10 cellular contexts compared by ENCODE assay signal in genomic region chr6:7728855-7729590, GRCh38. TPM values are rescaled to one million over a fixed set of nuclear protein-coding genes. Genes with fewer than 3 reads are reported as not detected.
DNase-seq lines count a peak whose midpoint lies in the region; ATAC-seq, FAIRE-seq and TF ChIP-seq lines count a peak whose summit lies in the region.
"Had no signal": no experiment of that assay in that cellular context is flagged by ENCODE, and none has a peak within 500 bp of the region (broad histone marks: within the 10 kb centered on the region; RNA-seq: fewer than 3 reads in every experiment).

No MANE protein-coding gene starts in this region.

- peak overlapping the region; percentile 91 for H3K4me2 ChIP-seq in GM23248 (ENCODE audit: unreplicated experiment)

- no peaks in the 10 kb centered on the region for H3K27me3 ChIP-seq in GM23248 (replicated peaks; ENCODE audit: insufficient read depth)

- H4K20me1 ChIP-seq in GM23248 (ENCODE audit: insufficient read depth) = no peaks in the 10 kb centered on the region

- in situ Hi-C loops in GM23248 (cut with MboI) = loop anchor here (10.0 kb wide), 2 partner anchors 166 to 276 kb away; no protein-coding TSS in a partner anchor

- no peak for FAIRE-seq in GM12892 (lab: Jason Lieb, UNC)

- TF ChIP-seq CTCF in fibroblast of the aortic adventitia (IDR thresholded peaks at IDR 0.05; ENCODE audit: insufficient read depth, low read length) = no peak
- no peak for TF ChIP-seq CTCF in retinal pigment epithelial cell (conservative IDR thresholded peaks at IDR 0.05; ENCODE audit: low read depth, low read length)

- no peaks in the 10 kb centered on the region for H3K9me2 ChIP-seq in GM23248 (ENCODE audit: insufficient read depth)

- no peaks in the 10 kb centered on the region for H3K9me3 ChIP-seq in GM23248 (ENCODE audit: low read depth)

- H3K4me3 ChIP-seq in GM23248 (peak overlapping the region; percentile 77), fibroblast of the aortic adventitia (ENCODE audit: low read depth, low read length) (peak overlapping the region; percentile 78), retinal pigment epithelial cell (ENCODE audit: low read length) (peak overlapping the region; percentile 73)

- H3K9ac ChIP-seq in GM23248 = peak overlapping the region; percentile 59

- H3K79me2 ChIP-seq in GM23248 (ENCODE audit: insufficient read depth) = peaks cover 14% of the 10 kb centered on the region; the same call in 1 of the 2 replicates

- H3K4me1 ChIP-seq in GM23248 (ENCODE audit: insufficient read depth) = peaks cover 33% of the 10 kb centered on the region

- WGBS in GM23248 (ENCODE audit: low coverage in 1 of 2, low lambda C conversion rate in 2 of 2, missing lambda C conversion rate in 2 of 2), 2 experiments = 56 to 60% methylated on average over 14 of the region's 14 CpGs

- TF ChIP-seq POLR2A in GM12892 (IDR thresholded peaks at IDR 0.05; ENCODE audit: low read depth, low read length) = no peak

- peak; percentile 38 for DNase-seq in GM23248
- DNase-seq in NCI-H748 treated with DMSO at 0.1 percent for 48 hours (lab: John Stamatoyannopoulos, UW) = peak; percentile 18
- peak; percentile 46 for DNase-seq in fibroblast of the aortic adventitia (ENCODE audit: low read depth)
- no peak for DNase-seq in retinal pigment epithelial cell (ENCODE audit: low read depth)
- DNase-seq in NCI-H1694 treated with DMSO at 0.1 percent for 48 hours (lab: John Stamatoyannopoulos, UW) = no peak
- DNase-seq in GM12892 (ENCODE audit: insufficient read length) = no peak
- DNase-seq: cerebellar nuclear complex, T1000 had no signal

- H2AFZ ChIP-seq in GM23248 = peak overlapping the region; percentile 82

- H3F3A ChIP-seq in GM23248 (ENCODE audit: insufficient read depth) = peaks cover 24% of the 10 kb centered on the region

- H3K36me3 ChIP-seq in GM23248 (ENCODE audit: low read depth) = no peaks in the 10 kb centered on the region

- peak overlapping the region; percentile 24; the same call in 1 of the 2 replicates for H3K27ac ChIP-seq in GM23248

- ATAC-seq in GM18868 (IDR thresholded peaks at IDR 0.05; ENCODE audit: unreplicated experiment) = no peak
- ATAC-seq in HG03097 (IDR thresholded peaks at IDR 0.05; ENCODE audit: low FRiP score, unreplicated experiment) = no peak

RNA-seq across cellular contexts. Expression of gene BMP6, which starts 3.1 kb away (rescaled TPM):
- total RNA-seq in GM23248 (2014; rRNA removed; shearing (Covaris generic)) = 4.6 and 10.3 TPM in 2 replicates
- polyA plus RNA-seq in GM23248 (2016; fragmentation: Nextera tagmentation; extraction: Ambion mirVana) = 1.3 and 2.0 TPM in 2 replicates
- total RNA-seq in fibroblast of the aortic adventitia (ENCODE audit: low replicate concordance) = 1.3 and 10.5 TPM in 2 replicates
- polyA plus RNA-seq in GM12892 (2012; ENCODE audit: missing spikeins) = 0.21 TPM

Comparison
In these comparisons a context has a peak if more than half of its experiments do, and no peak if none do; other contexts are left out.
1. DNase-seq: peak in GM23248 (single experiment), NCI-H748 treated with DMSO at 0.1 percent for 48 hours (single experiment) and fibroblast of the aortic adventitia (single experiment); none in retinal pigment epithelial cell (single experiment), NCI-H1694 treated with DMSO at 0.1 percent for 48 hours (single experiment) and GM12892 (single experiment).
2. Peak in every context shown above with its lines, with median percentiles within 50 percentile points of each other: H3K4me3 ChIP-seq.